10 cellular contexts compared by ENCODE assay signal in genomic region chr14:77088219-77088618, GRCh38. TPM values are rescaled to one million over a fixed set of nuclear protein-coding genes. Genes with fewer than 3 reads are reported as not detected.
DNase-seq lines count a peak whose midpoint lies in the region; ATAC-seq, FAIRE-seq and TF ChIP-seq lines count a peak whose summit lies in the region.
"Had no signal": no experiment of that assay in that cellular context is flagged by ENCODE, and none has a peak within 500 bp of the region (broad histone marks: within the 10 kb centered on the region; RNA-seq: fewer than 3 reads in every experiment).

No MANE protein-coding gene starts in this region.

- peaks cover 9% of the 10 kb centered on the region for H3K9me3 ChIP-seq in mammary epithelial cell (replicated peaks; ENCODE audit: insufficient read depth, low read length)
- peaks cover 19% of the 10 kb centered on the region for H3K9me3 ChIP-seq in mucosa of descending colon

- H3K27me3 ChIP-seq in mammary epithelial cell (ENCODE audit: insufficient read depth, low read length): no peaks in the 10 kb centered on the region

- no peak for FAIRE-seq in H54 (lab: Jason Lieb, UNC)

- no TSS peak for BruUV-seq in mammary epithelial cell (replicated peaks; lab: Mats Ljungman, UMichigan)

- no peaks in the 10 kb centered on the region for H3K36me3 ChIP-seq in mammary epithelial cell (ENCODE audit: insufficient read depth, low read length)
- no peaks in the 10 kb centered on the region for H3K36me3 ChIP-seq in mucosa of descending colon (ENCODE audit: low read depth)

- no peaks in the 10 kb centered on the region for H3K79me2 ChIP-seq in mammary epithelial cell (ENCODE audit: insufficient read depth, low read length)

- dilution Hi-C loops in mammary epithelial cell (cut with HindIII; ENCODE audit: low sequenced_read_pairs): loop anchor here (5.0 kb wide), 1 partner anchor 371 kb away; no protein-coding TSS in a partner anchor

- CTCF ChIA-PET in mammary epithelial cell (lab: Charles Lee; ENCODE audit: low non-redundant PET): interaction anchor here (0.5 kb wide), 1 partner anchor 32 kb away, joined by 6 read pairs; no protein-coding TSS in a partner anchor

- 35% methylated on average over 5 of the region's 5 CpGs for WGBS in mammary epithelial cell (ENCODE audit: low coverage, missing lambda C conversion rate)

- TF ChIP-seq CTCF in mammary epithelial cell (conservative IDR thresholded peaks at IDR 0.05 in 1 of 2, IDR thresholded peaks at IDR 0.05 in 1 of 2; ENCODE audit: extremely low read depth in 1 of 2, insufficient read depth in 1 of 2, low read depth in 1 of 2, low read length in 2 of 2): no peak
- no peak for TF ChIP-seq CTCF in mucosa of descending colon (IDR thresholded peaks at IDR 0.05)

- peak overlapping the region; percentile 67 for H3K27ac ChIP-seq in mammary epithelial cell (ENCODE audit: insufficient read depth, low read depth, low read length)

- H2AFZ ChIP-seq in mammary epithelial cell (ENCODE audit: low read depth, low read length): peak overlapping the region; percentile 34

- H3K4me1 ChIP-seq in mammary epithelial cell (ENCODE audit: insufficient read depth, low read length): peaks cover 23% of the 10 kb centered on the region
- H3K4me1 ChIP-seq in mucosa of descending colon (ENCODE audit: low read depth): peaks cover 6% of the 10 kb centered on the region

- in situ Hi-C loops in mammary epithelial cell (cut with MboI; ENCODE audit: low sequenced_read_pairs in 2 of 2): loop anchor here (25.0 kb wide), 1 partner anchor 376 kb away; no protein-coding TSS in a partner anchor

- no peaks in the 10 kb centered on the region for H4K20me1 ChIP-seq in mammary epithelial cell (ENCODE audit: insufficient read depth, low read length)

- DNase-seq in COR-L47 (lab: John Stamatoyannopoulos, UW) (peak; percentile 68), NCI-H146 treated with DMSO at 0.1 percent for 48 hours (lab: John Stamatoyannopoulos, UW; ENCODE audit: unreplicated experiment) (peak; percentile 8), mammary epithelial cell (peak; percentile 92), mucosa of descending colon (peak in 2 of 3 donors; percentile 61 to 94), NCI-H187 treated with DMSO at 0.1 percent for 48 hours (lab: John Stamatoyannopoulos, UW) (no peak), H54 (ENCODE audit: insufficient read length, low spot score) (no peak), 8988T (no peak)
- DNase-seq in stimulated activated naive CD4-positive, alpha-beta T cell treated with Interleukin-2 at 50 U/mL for 16 hours (lab: John Stamatoyannopoulos, UW): no peak
- DNase-seq: activated CD8-positive, alpha-beta memory T cell treated with anti-CD3 and anti-CD28 coated beads, Interleukin-2, amount 50 U/mL, for 4 hours had no signal

- peak overlapping the region; percentile 26 for H3K4me2 ChIP-seq in mammary epithelial cell (ENCODE audit: insufficient read depth, low read depth, low read length)

- H3K9ac ChIP-seq in mammary epithelial cell (ENCODE audit: insufficient read depth, low read length): no peak overlapping the region

- peak; percentile 98 for ATAC-seq in mucosa of descending colon

- intact Hi-C loops in mammary epithelial cell (cut with micrococcal nuclease) (no loop called here), mucosa of descending colon (cut with DNase I, micrococcal nuclease) (no loop called here)

- no peak for TF ChIP-seq POLR2A in H54 (IDR thresholded peaks at IDR 0.05; ENCODE audit: low read depth, low read length)

- H3K4me3 ChIP-seq in mammary epithelial cell (replicated peaks in 1 of 3; ENCODE audit: insufficient read depth in 1 of 3, low read depth in 2 of 3, low read length in 3 of 3) (no peak overlapping the region), mucosa of descending colon (no peak overlapping the region)

RNA-seq across cellular contexts. Expression of gene CIPC, which starts 9.8 kb away (rescaled TPM):
- total RNA-seq in mammary epithelial cell: 10 to 100 TPM; 11.6 to 30.2 TPM
- 9.9 TPM for polyA plus RNA-seq in mammary epithelial cell
- 14.5 TPM for polyA minus RNA-seq in mammary epithelial cell
- 10 to 100 TPM; 45.7 to 84.9 (median 61.0) TPM for total RNA-seq in mucosa of descending colon

RNA-seq across cellular contexts. Expression of gene ZDHHC22, which starts 53.4 kb away (rescaled TPM):
- total RNA-seq in mammary epithelial cell: not detected
- not detected for polyA plus RNA-seq in mammary epithelial cell
- polyA minus RNA-seq in mammary epithelial cell: not detected
- 1 to 10 TPM in 1 of 3 donors, not detected in 2; 1.7 TPM for total RNA-seq in mucosa of descending colon
- total RNA-seq: fibroblast of villous mesenchyme had no signal

RNA-seq across cellular contexts. Expression of gene IRF2BPL, which starts 59.7 kb away (rescaled TPM):
- total RNA-seq in mammary epithelial cell: 10 to 100 TPM; 41.3 to 49.4 TPM
- 14.0 TPM for polyA plus RNA-seq in mammary epithelial cell
- 13.7 TPM for polyA minus RNA-seq in mammary epithelial cell
- 10 to 100 TPM; 15.1 to 74.1 (median 19.3) TPM for total RNA-seq in mucosa of descending colon

Comparison
In these comparisons a context has a peak if more than half of its experiments do, and no peak if none do; other contexts are left out.
1. DNase-seq: peak in COR-L47 (single experiment), NCI-H146 treated with DMSO at 0.1 percent for 48 hours (single experiment), mammary epithelial cell (single experiment) and mucosa of descending colon (2 of 3); none in NCI-H187 treated with DMSO at 0.1 percent for 48 hours (single experiment), stimulated activated naive CD4-positive, alpha-beta T cell treated with Interleukin-2 at 50 U/mL for 16 hours (single experiment), H54 (single experiment) and 8988T (single experiment).